Comparison of ENCODE assay signal across 24 cellular contexts in the genomic region with DNA sequence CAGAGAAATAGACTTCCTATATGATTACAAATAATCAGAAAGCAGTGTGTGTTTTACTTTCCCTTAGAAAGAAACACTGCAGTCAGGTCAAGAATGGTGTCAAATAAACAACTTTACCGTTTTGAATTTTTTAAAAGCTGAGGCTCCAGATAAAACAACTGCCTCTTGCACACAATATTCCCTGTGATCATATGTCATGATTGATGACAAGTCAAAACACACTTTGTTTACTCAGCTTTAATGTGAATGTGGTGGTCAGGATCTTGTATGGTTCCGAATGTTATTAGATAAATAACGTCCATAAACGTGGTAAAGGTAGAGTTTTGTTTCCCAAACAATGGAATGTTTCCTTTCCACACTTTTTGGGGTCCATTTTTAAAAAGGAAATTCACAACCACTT.
DNase-seq lines count a peak whose midpoint lies in the region; ATAC-seq, FAIRE-seq and TF ChIP-seq lines count a peak whose summit lies in the region.
"Had no signal": no experiment of that assay in that cellular context is flagged by ENCODE, and none has a peak within 500 bp of the region (broad histone marks: within the 10 kb centered on the region; RNA-seq: fewer than 3 reads in every experiment).

No MANE protein-coding gene starts in this region.

- H4K8ac ChIP-seq in IMR-90 (ENCODE audit: low read depth in 2 of 2, low read length in 2 of 2) = no peak overlapping the region
- H4K8ac ChIP-seq in neuronal stem cell (ENCODE audit: low read depth, low read length) = no peak overlapping the region

- CTCF ChIA-PET in A549 (lab: Yijun Ruan, JAX) = no interaction called here
- CTCF ChIA-PET in IMR-90 (lab: Yijun Ruan, JAX) = no interaction called here

- ATAC-seq in A549 = no peak
- ATAC-seq in IMR-90 (ENCODE audit: low read depth) = no peak
- ATAC-seq: Right ventricle myocardium inferior had no signal

- peak overlapping the region; percentile 71; the same call in 1 of the 2 replicates for H3K23ac ChIP-seq in IMR-90 (ENCODE audit: low read depth, low read length)
- H3K23ac ChIP-seq in neuronal stem cell (ENCODE audit: low read depth, low read length, poor library complexity) = no peak overlapping the region

- 34% methylated on average over 4 of the region's 4 CpGs for WGBS in A549 (ENCODE audit: missing lambda C conversion rate)
- WGBS in IMR-90 (ENCODE audit: extremely low coverage in 2 of 2, insufficient read length in 1 of 2), 2 experiments = no CpG with 5 or more reads among the region's 4 CpGs
- no CpG with 5 or more reads among the region's 4 CpGs for WGBS in neuronal stem cell (ENCODE audit: extremely low coverage in 2 of 2, insufficient read length in 2 of 2, insufficient replicate concordance in 1 of 2), 2 donors

- H4K5ac ChIP-seq in IMR-90 (ENCODE audit: low read depth, low read length) = no peak overlapping the region

- no peak overlapping the region for H3K27ac ChIP-seq in A549
- no peak overlapping the region for H3K27ac ChIP-seq in IMR-90 (ENCODE audit: insufficient read depth, low read length)
- H3K27ac ChIP-seq in neuronal stem cell (replicated peaks; ENCODE audit: low read length) = no peak overlapping the region
- H3K27ac ChIP-seq: HL-60, PC-9 had no signal

- in situ Hi-C loops in IMR-90 (cut with MboI; ENCODE audit: low sequenced_read_pairs) = no loop called here

- no peak overlapping the region for H2BK12ac ChIP-seq in neuronal stem cell (ENCODE audit: low read length)

- no peak overlapping the region for H3K56ac ChIP-seq in IMR-90 (ENCODE audit: extremely low read depth, insufficient read depth, low read length)

- H2BK5ac ChIP-seq in IMR-90 (ENCODE audit: low read depth, low read length, poor library complexity, severe bottlenecking) (no peak overlapping the region), neuronal stem cell (ENCODE audit: low read length) (no peak overlapping the region)

- H3K4me2 ChIP-seq in A549 (no peak overlapping the region), IMR-90 (ENCODE audit: low read depth, low read length) (no peak overlapping the region), neuronal stem cell (ENCODE audit: insufficient read depth, low read length, poor library complexity, severe bottlenecking) (no peak overlapping the region)
- H3K4me2 ChIP-seq: PC-9 had no signal

- TF ChIP-seq CTCF in A549 (IDR thresholded peaks at IDR 0.05) = no peak
- TF ChIP-seq CTCF in IMR-90 (conservative IDR thresholded peaks at IDR 0.05; ENCODE audit: low read depth, low read length) = no peak

- H3K4ac ChIP-seq in IMR-90 (ENCODE audit: low read depth, low read length) (no peak overlapping the region), neuronal stem cell (ENCODE audit: low read length) (no peak overlapping the region)

- POLR2A ChIA-PET in A549 (lab: Yijun Ruan, JAX) = no interaction called here
- POLR2A ChIA-PET in IMR-90 (lab: Charles Lee; ENCODE audit: unreplicated experiment) = no interaction called here

- H2AFZ ChIP-seq in IMR-90 (replicated peaks; ENCODE audit: low read length, poor library complexity) (no peak overlapping the region), neuronal stem cell (ENCODE audit: low read length) (no peak overlapping the region)
- H2AFZ ChIP-seq: PC-9 had no signal

- no peak overlapping the region for H3K9ac ChIP-seq in IMR-90 (ENCODE audit: low read depth, low read length)
- H3K9ac ChIP-seq in neuronal stem cell (ENCODE audit: low read depth, low read length, poor library complexity) = no peak overlapping the region

- dilution Hi-C loops in IMR-90 (cut with HindIII; ENCODE audit: low sequenced_read_pairs, unreplicated experiment) = no loop called here

- H3K18ac ChIP-seq in IMR-90 (ENCODE audit: low read depth, low read length) = no peak overlapping the region
- no peak overlapping the region for H3K18ac ChIP-seq in neuronal stem cell (ENCODE audit: low read length)

- FAIRE-seq in A549 (lab: Jason Lieb, UNC) = peak; percentile 23
- FAIRE-seq: GM12891, H1 had no signal

- H3K9me3 ChIP-seq in A549 = no peaks in the 10 kb centered on the region
- no peaks in the 10 kb centered on the region for H3K9me3 ChIP-seq in IMR-90 (ENCODE audit: control insufficient read depth, insufficient read depth, low read length)
- no peaks in the 10 kb centered on the region for H3K9me3 ChIP-seq in neuronal stem cell (replicated peaks in 1 of 2; ENCODE audit: control insufficient read depth in 2 of 2, insufficient read depth in 1 of 2, low read depth in 1 of 2, low read length in 2 of 2)

- H2BK15ac ChIP-seq in IMR-90 (ENCODE audit: low read depth, low read length) (no peak overlapping the region), neuronal stem cell (ENCODE audit: low read length) (no peak overlapping the region)

- no TSS peak for BruUV-seq in IMR-90 (replicated peaks; lab: Mats Ljungman, UMichigan)

- no peak overlapping the region for H3K14ac ChIP-seq in IMR-90 (replicated peaks; ENCODE audit: low read depth, low read length)
- H3K14ac ChIP-seq in neuronal stem cell (ENCODE audit: low read length) = no peak overlapping the region

- TF ChIP-seq POLR2A in A549 (IDR thresholded peaks at IDR 0.05; ENCODE audit: low read length) (no peak), IMR-90 (IDR thresholded peaks at IDR 0.05; ENCODE audit: low read depth, low read length) (no peak)

- intact Hi-C loops in IMR-90 (cut with micrococcal nuclease) = no loop called here

- H3K4me1 ChIP-seq in A549 = peaks cover 10% of the 10 kb centered on the region
- peaks cover 1% of the 10 kb centered on the region; the same call in 1 of the 2 replicates for H3K4me1 ChIP-seq in IMR-90 (ENCODE audit: control insufficient read depth, insufficient read depth, low read length)
- no peaks in the 10 kb centered on the region for H3K4me1 ChIP-seq in neuronal stem cell (ENCODE audit: control insufficient read depth in 2 of 2, insufficient read depth in 1 of 2, low read depth in 1 of 2, low read length in 2 of 2)

- DNase-seq in A549 (ENCODE audit: low read depth in 1 of 2, low spot score in 1 of 2) = no peak
- DNase-seq in IMR-90 = no peak
- DNase-seq in brain pericyte (ENCODE audit: low read depth, low spot score) = peak; percentile 55
- peak; percentile 44 for DNase-seq in glomerular endothelial cell (ENCODE audit: extremely low read depth, low read depth, low spot score)
- DNase-seq in activated CD4-positive, alpha-beta T cell treated with anti-CD3 and anti-CD28 coated beads for 48 hours = no peak
- DNase-seq in activated T-cell treated with anti-CD3 and anti-CD28 coated beads, Interleukin-2, amount 50 U/mL, for 48 hours = no peak
- no peak for DNase-seq in neuronal stem cell (ENCODE audit: low spot score)
- DNase-seq: C1 segment of cervical spinal cord; CD4-positive, alpha-beta memory T cell; COR-L47; DMS79 treated with DMSO at 0.1 percent for 48 hours; GF-D8; HCEC 1CT; Kasumi-1; NCI-H1105; NCI-H1694; NCI-H2029 treated with DMSO at 0.1 percent for 48 hours; NCI-H446 treated with DMSO at 0.1 percent for 48 hours; NK-92 treated with Interleukin-12 subunit alpha and Interleukin-12 subunit beta, amount 100 ng/mL, for 24 hours; PC-9 had no signal

- no peak for TF ChIP-seq EP300 in A549 (IDR thresholded peaks at IDR 0.05)

- H4K20me1 ChIP-seq in IMR-90 (ENCODE audit: insufficient read depth, low read length) = no peaks in the 10 kb centered on the region

- H2BK120ac ChIP-seq in IMR-90 (ENCODE audit: low read depth, low read length) (no peak overlapping the region), neuronal stem cell (ENCODE audit: low read depth, low read length) (no peak overlapping the region)

- no peak for TF ChIP-seq RAD21 in A549 (conservative IDR thresholded peaks at IDR 0.05 in 1 of 2, IDR thresholded peaks at IDR 0.05 in 1 of 2)
- no peak for TF ChIP-seq RAD21 in IMR-90 (IDR thresholded peaks at IDR 0.05; ENCODE audit: low read length)

- H2BK20ac ChIP-seq in IMR-90 (ENCODE audit: low read depth, low read length) = no peak overlapping the region

- no peaks in the 10 kb centered on the region for H3K79me1 ChIP-seq in IMR-90 (ENCODE audit: low read depth in 1 of 2, low read length in 2 of 2)
- no peaks in the 10 kb centered on the region for H3K79me1 ChIP-seq in neuronal stem cell (ENCODE audit: low read depth, low read length)

- no peak overlapping the region for H2AK9ac ChIP-seq in IMR-90 (replicated peaks; ENCODE audit: low read depth, low read length, poor library complexity)

- H4K91ac ChIP-seq in IMR-90 (ENCODE audit: insufficient read depth, low read depth, low read length) (no peak overlapping the region), neuronal stem cell (ENCODE audit: low read depth, low read length, poor library complexity) (no peak overlapping the region)

- H3K4me3 ChIP-seq in A549 = no peak overlapping the region
- H3K4me3 ChIP-seq in IMR-90 (ENCODE audit: insufficient read depth, low read depth, low read length) = no peak overlapping the region
- H3K4me3 ChIP-seq in neuronal stem cell (ENCODE audit: low read length in 2 of 2) = no peak overlapping the region
- H3K4me3 ChIP-seq: PC-9 had no signal

- H2AK5ac ChIP-seq in IMR-90 (ENCODE audit: low read depth, low read length) (no peak overlapping the region), neuronal stem cell (ENCODE audit: low read depth, low read length) (no peak overlapping the region)

- H3K36me3 ChIP-seq in IMR-90 (ENCODE audit: control insufficient read depth, insufficient read depth, low read length) (no peaks in the 10 kb centered on the region), neuronal stem cell (replicated peaks in 1 of 2; ENCODE audit: control insufficient read depth in 2 of 2, insufficient read depth in 2 of 2, low read length in 2 of 2) (no peaks in the 10 kb centered on the region)

- 0 out of 2 replicates have a peak, but pooled peaks cover 2% of the 10 kb centered on the region for H3K9me1 ChIP-seq in IMR-90 (ENCODE audit: insufficient read depth, low read length)

- H3K27me3 ChIP-seq in IMR-90 (ENCODE audit: control insufficient read depth, insufficient read depth, low read length) (no peaks in the 10 kb centered on the region), neuronal stem cell (ENCODE audit: control insufficient read depth in 3 of 3, insufficient read depth in 3 of 3, low read depth in 1 of 3, low read length in 3 of 3) (no peaks in the 10 kb centered on the region)

TF ChIP-seq in A549, 52 proteins besides CTCF, POLR2A, EP300 and RAD21 (continues in another document):
- no peak for TF ChIP-seq RARB (CRISPR knock-in tag; IDR thresholded peaks at IDR 0.05)
- TF ChIP-seq MAZ (IDR thresholded peaks at IDR 0.05; ENCODE audit: borderline replicate concordance, low read depth, low read length) = no peak
- TF ChIP-seq HDAC2 (IDR thresholded peaks at IDR 0.05) = no peak
- no peak for TF ChIP-seq HOXB5 (CRISPR knock-in tag; IDR thresholded peaks at IDR 0.05)
- no peak for TF ChIP-seq MAFK (IDR thresholded peaks at IDR 0.05; ENCODE audit: partially characterized antibody)
- no peak for TF ChIP-seq HOXA7 (CRISPR knock-in tag; IDR thresholded peaks at IDR 0.05)

TF ChIP-seq in IMR-90, 13 proteins besides CTCF, POLR2A, EP300 and RAD21 (continues in another document):
- TF ChIP-seq MAZ (IDR thresholded peaks at IDR 0.05; ENCODE audit: borderline replicate concordance, low read depth, low read length) (no peak), RCOR1 (IDR thresholded peaks at IDR 0.05; ENCODE audit: insufficient replicate concordance, low read length) (no peak), MAFK (IDR thresholded peaks at IDR 0.05; ENCODE audit: low read depth, low read length) (no peak), SMC3 (IDR thresholded peaks at IDR 0.05; ENCODE audit: low read depth, low read length) (no peak), FOS (IDR thresholded peaks at IDR 0.05; ENCODE audit: low read depth, low read length) (no peak), RFX5 (IDR thresholded peaks at IDR 0.05; ENCODE audit: low read depth, low read length) (no peak)

Comparison
In these comparisons a context has a peak if more than half of its experiments do, and no peak if none do; other contexts are left out.
1. DNase-seq: peak in brain pericyte (single experiment) and glomerular endothelial cell (single experiment); none in A549 (0 of 2), IMR-90 (single experiment), activated CD4-positive, alpha-beta T cell treated with anti-CD3 and anti-CD28 coated beads for 48 hours (single experiment), activated T-cell treated with anti-CD3 and anti-CD28 coated beads, Interleukin-2, amount 50 U/mL, for 48 hours (0 of 2) and neuronal stem cell (single experiment).